Comparison of ENCODE assay signal across 1 cellular context in genomic region chr2:200472853-200473464, GRCh38.
TF ChIP-seq lines count a peak whose summit lies in the region.

No MANE protein-coding gene starts in this region.

TF ChIP-seq in GM12878, 131 proteins besides CTCF, POLR2A, EP300 and RAD21 (continues in another document):
- TF ChIP-seq NFYA (IDR thresholded peaks at IDR 0.05; ENCODE audit: borderline replicate concordance, low read depth, low read length), result no peak
- peak; percentile 56 for TF ChIP-seq IKZF1 (conservative IDR thresholded peaks at IDR 0.05)
- no peak for TF ChIP-seq ETV6 (conservative IDR thresholded peaks at IDR 0.05 in 1 of 2, IDR thresholded peaks at IDR 0.05 in 1 of 2; ENCODE audit: borderline replicate concordance in 1 of 2, low read depth in 1 of 2)
- TF ChIP-seq TCF12 (IDR thresholded peaks at IDR 0.05; ENCODE audit: low read depth, low read length), result peak; percentile 93
- no peak for TF ChIP-seq SIN3A (IDR thresholded peaks at IDR 0.05; ENCODE audit: low read depth, low read length)
- no peak for TF ChIP-seq ZBTB4 (CRISPR knock-in tag; IDR thresholded peaks at IDR 0.05)
- TF ChIP-seq CREB1 (IDR thresholded peaks at IDR 0.05; ENCODE audit: low read depth), result no peak
- TF ChIP-seq ZNF622 (IDR thresholded peaks at IDR 0.05), result no peak
- TF ChIP-seq WRNIP1 (IDR thresholded peaks at IDR 0.05; ENCODE audit: borderline replicate concordance, low read depth, low read length), result no peak
- TF ChIP-seq BCL11A (IDR thresholded peaks at IDR 0.05; ENCODE audit: low read depth, low read length), result peak; percentile 36; the same call in 1 of the 2 replicates
- no peak for TF ChIP-seq TARDBP (IDR thresholded peaks at IDR 0.05; ENCODE audit: borderline replicate concordance)
- TF ChIP-seq BCLAF1 (IDR thresholded peaks at IDR 0.05), result no peak
- TF ChIP-seq SUZ12 (IDR thresholded peaks at IDR 0.05; ENCODE audit: unreplicated experiment), result no peak
- TF ChIP-seq RCOR1 (conservative IDR thresholded peaks at IDR 0.05; ENCODE audit: low read depth, low read length), result no peak
- TF ChIP-seq BCL3 (IDR thresholded peaks at IDR 0.05; ENCODE audit: borderline replicate concordance, insufficient read depth, low read depth, low read length, poor library complexity, severe bottlenecking), result peak; percentile 69
- peak; percentile 80; the same call in 1 of the 2 replicates for TF ChIP-seq PAX5 (IDR thresholded peaks at IDR 0.05; ENCODE audit: borderline replicate concordance, low read depth, low read length)
- no peak for TF ChIP-seq HDAC2 (IDR thresholded peaks at IDR 0.05)
- no peak for TF ChIP-seq GABPA (IDR thresholded peaks at IDR 0.05; ENCODE audit: low read depth)
- TF ChIP-seq NKRF (conservative IDR thresholded peaks at IDR 0.05), result no peak
- TF ChIP-seq E4F1 (IDR thresholded peaks at IDR 0.05; ENCODE audit: borderline replicate concordance, partially characterized antibody), result no peak
- peak; percentile 57; the same call in 1 of the 2 replicates for TF ChIP-seq RELB (IDR thresholded peaks at IDR 0.05; ENCODE audit: low read depth)
- no peak for TF ChIP-seq ZBTB33 (IDR thresholded peaks at IDR 0.05)
- TF ChIP-seq SPI1 (IDR thresholded peaks at IDR 0.05; ENCODE audit: borderline replicate concordance, insufficient read depth, low read depth, low read length), result peak; percentile 50; the same call in 1 of the 2 replicates
- no peak for TF ChIP-seq TAF1 (IDR thresholded peaks at IDR 0.05; ENCODE audit: borderline replicate concordance, low read depth, low read length)
- TF ChIP-seq MLLT1 (IDR thresholded peaks at IDR 0.05), result no peak; the same call in 1 of the 2 replicates
- TF ChIP-seq USF1 (IDR thresholded peaks at IDR 0.05; ENCODE audit: borderline replicate concordance, extremely low read length, insufficient read depth, low read depth, low read length), result peak; percentile 52
- TF ChIP-seq BRCA1 (IDR thresholded peaks at IDR 0.05; ENCODE audit: low read depth, low read length), result no peak
- TF ChIP-seq ZNF687 (IDR thresholded peaks at IDR 0.05), result peak; percentile 70
- peak; percentile 48; the same call in 1 of the 2 replicates for TF ChIP-seq FOXM1 (IDR thresholded peaks at IDR 0.05; ENCODE audit: low read depth, low read length)
- peak; percentile 28 to 36; a peak in 2 of 4 replicates for TF ChIP-seq IKZF2 (IDR thresholded peaks at IDR 0.05)
- TF ChIP-seq SP1 (IDR thresholded peaks at IDR 0.05; ENCODE audit: low read depth, low read length), result peak; percentile 38
- TF ChIP-seq RAD51 (IDR thresholded peaks at IDR 0.05), result peak; percentile 44; the same call in 1 of the 2 replicates
- TF ChIP-seq EED (IDR thresholded peaks at IDR 0.05; ENCODE audit: low read depth), result no peak
- no peak for TF ChIP-seq ZNF207 (IDR thresholded peaks at IDR 0.05; ENCODE audit: borderline replicate concordance)
